Comparison of ENCODE assay signal across 30 cellular contexts in genomic region chr4:42761804-42762203, GRCh38.
"Had no signal": no experiment of that assay in that cellular context is flagged by ENCODE, and none has a peak within 500 bp of the region (broad histone marks: within the 10 kb centered on the region; RNA-seq: fewer than 3 reads in every experiment).

No MANE protein-coding gene starts in this region.

- H3K36me3 ChIP-seq: ascending aorta, esophagus muscularis mucosa, heart right ventricle, pancreas, prostate gland, transverse colon, WERI-Rb-1 had no signal

- DNase-seq: activated CD4-positive, alpha-beta memory T cell treated with anti-CD3 and anti-CD28 coated beads, Interleukin-2, amount 10 ng/mL, durations not matched to agents 7 days and 5 days; activated CD4-positive, alpha-beta T cell treated with anti-CD3 and anti-CD28 coated beads for 1 hour; activated CD4-positive, alpha-beta T cell treated with anti-CD3 and anti-CD28 coated beads, Interleukin-2, amount 10 ng/mL, durations not matched to agents 7 days and 5 days; activated CD8-positive, alpha-beta memory T cell treated with anti-CD3 and anti-CD28 coated beads, Interleukin-2, amount 50 U/mL, for 48 hours; activated gamma-delta T cell; activated naive CD4-positive, alpha-beta T cell treated with anti-CD3 and anti-CD28 coated beads, Interleukin-2, amount 10 ng/mL, durations not matched to agents 7 days and 5 days; activated naive CD8-positive, alpha-beta T cell treated with anti-CD3 and anti-CD28 coated beads, Interleukin-2, amount 10 ng/mL, durations not matched to agents 7 days and 5 days; activated T-cell treated with anti-CD3 and anti-CD28 coated beads, Interleukin-2, amount 50 U/mL, for 24 hours; dorsolateral prefrontal cortex; foreskin keratinocyte; heart right ventricle; immature natural killer cell; kidney; left colon; midbrain; naive thymus-derived CD4-positive, alpha-beta T cell; nucleus accumbens; pancreas; retina; stimulated activated CD4-positive, alpha-beta T cell treated with anti-CD3 and anti-CD28 coated beads, Interleukin-12 subunit alpha, Interleukin-12 subunit beta, amount 100 ng/mL, for 4 hours; stimulated activated CD4-positive, alpha-beta T cell treated with anti-CD3 and anti-CD28 coated beads, Interleukin-4, amount 100 ng/mL, for 1 hour; stimulated activated naive CD8-positive, alpha-beta T cell treated with anti-CD3 and anti-CD28 coated beads, Interleukin-15, Interleukin-2, amounts not matched to agents 100 U/mL and 50 U/mL, for 24 hours; testis; transverse colon; WERI-Rb-1 had no signal

- H3K27ac ChIP-seq: ascending aorta, coronary artery, dorsolateral prefrontal cortex, esophagus muscularis mucosa, foreskin keratinocyte, heart right ventricle, pancreas, prostate gland, skin epidermis, testis, transverse colon, WERI-Rb-1 had no signal

- H3K4me1 ChIP-seq: ascending aorta, esophagus muscularis mucosa, foreskin keratinocyte, heart right ventricle, pancreas, prostate gland, testis, transverse colon had no signal

- H3K4me3 ChIP-seq: ascending aorta, coronary artery, dorsolateral prefrontal cortex, esophagus muscularis mucosa, heart right ventricle, pancreas, prostate gland, skin epidermis, testis, transverse colon had no signal

- H3K9me3 ChIP-seq: ascending aorta, esophagus muscularis mucosa, heart right ventricle, pancreas, prostate gland, testis, transverse colon had no signal

- H3K27me3 ChIP-seq: ascending aorta, esophagus muscularis mucosa, foreskin keratinocyte, pancreas, testis, transverse colon had no signal
